Comparison of ENCODE assay signal across 24 cellular contexts in the genomic region with DNA sequence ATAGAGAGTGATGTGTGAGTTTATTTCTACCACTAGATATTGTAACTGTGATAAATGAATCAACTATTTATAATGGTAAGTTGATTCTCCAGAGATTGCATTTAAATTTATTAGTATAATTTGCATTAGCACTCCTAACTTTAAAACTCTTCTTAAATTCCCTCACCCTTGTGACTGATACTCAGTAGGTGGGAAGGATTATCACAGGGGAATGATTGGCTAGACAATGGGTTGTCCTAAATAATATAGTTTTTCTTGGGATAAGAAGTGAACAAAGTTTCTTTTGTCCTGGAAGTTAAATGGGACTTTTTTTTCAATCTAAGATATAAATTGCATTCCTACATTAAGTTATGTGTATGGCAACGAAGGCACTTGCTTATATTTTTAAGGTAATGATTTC.
DNase-seq lines count a peak whose midpoint lies in the region; FAIRE-seq and TF ChIP-seq lines count a peak whose summit lies in the region.
"Had no signal": no experiment of that assay in that cellular context is flagged by ENCODE, and none has a peak within 500 bp of the region (broad histone marks: within the 10 kb centered on the region; RNA-seq: fewer than 3 reads in every experiment).

No MANE protein-coding gene starts in this region.

- no peaks in the 10 kb centered on the region for H3K23me2 ChIP-seq in H1 (ENCODE audit: low read depth, low read length)

- peaks cover 3% of the 10 kb centered on the region for H3K27me3 Mint-ChIP-seq in neural progenitor cell (ENCODE audit: insufficient read depth, low read depth)
- H3K27me3 Mint-ChIP-seq: CD4-positive, alpha-beta memory T cell; CD4-positive, CD25-positive, alpha-beta regulatory T cell; CD8-positive, alpha-beta memory T cell had no signal

- no peak overlapping the region for H2BK15ac ChIP-seq in H1 (ENCODE audit: low read length)

- no peak overlapping the region for H2BK20ac ChIP-seq in H1 (ENCODE audit: low read length)

- H3K27me3 ChIP-seq in H1 (replicated peaks in 1 of 4; ENCODE audit: control insufficient read depth in 3 of 4, extremely low read depth in 1 of 4, insufficient read depth in 3 of 4, low read length in 3 of 4): no peaks in the 10 kb centered on the region
- H3K27me3 ChIP-seq in iPS-20b (ENCODE audit: insufficient read depth, low read length): no peaks in the 10 kb centered on the region
- H3K27me3 ChIP-seq in neural progenitor cell: no peaks in the 10 kb centered on the region
- H3K27me3 ChIP-seq: BLaER1 had no signal

- no peaks in the 10 kb centered on the region for H3K9me3 Mint-ChIP-seq in neural progenitor cell

- H3K4me3 Mint-ChIP-seq in neural progenitor cell: no peak overlapping the region
- H3K4me3 Mint-ChIP-seq: CD14-positive monocyte; CD4-positive, alpha-beta memory T cell; CD4-positive, CD25-positive, alpha-beta regulatory T cell; CD8-positive, alpha-beta memory T cell had no signal

- TF ChIP-seq CTCF in H1 (IDR thresholded peaks at IDR 0.05; ENCODE audit: control extremely low read depth in 1 of 3, insufficient read depth in 1 of 3, low read depth in 1 of 3, low read length in 3 of 3): no peak
- no peak for TF ChIP-seq CTCF in neural progenitor cell (IDR thresholded peaks at IDR 0.05)

- H3K4me3 ChIP-seq in H1 (ENCODE audit: extremely low read depth in 1 of 4, insufficient read depth in 2 of 4, low read depth in 3 of 4, low read length in 4 of 4): no peak overlapping the region
- no peak overlapping the region for H3K4me3 ChIP-seq in iPS-20b (ENCODE audit: low read length)
- H3K4me3 ChIP-seq in neural progenitor cell: no peak overlapping the region
- H3K4me3 ChIP-seq: BLaER1 had no signal

- no peak overlapping the region for H3K18ac ChIP-seq in H1 (ENCODE audit: extremely low read depth, low read length)

- no peak overlapping the region for H2BK5ac ChIP-seq in H1 (ENCODE audit: low read depth, low read length)

- CTCF ChIA-PET in H1 (lab: Charles Lee; ENCODE audit: partially characterized antibody) (interaction anchor here (0.9 to 1.4 kb wide), 2 partner anchors 8 to 181 kb away, joined by 3 to 5 read pairs; no protein-coding TSS in a partner anchor), HEK293T (lab: Yijun Ruan, JAX) (no interaction called here)

- H3K4ac ChIP-seq in H1 (replicated peaks; ENCODE audit: insufficient read length, low read depth, low read length): no peak overlapping the region

- H2BK12ac ChIP-seq in H1 (ENCODE audit: low read depth, low read length): no peak overlapping the region

- H4K8ac ChIP-seq in H1 (ENCODE audit: extremely low read depth, insufficient read depth, low read length): no peak overlapping the region

- H4K20me1 ChIP-seq in H1 (replicated peaks in 1 of 2; ENCODE audit: control insufficient read depth in 1 of 2, insufficient read depth in 2 of 2, low read length in 2 of 2): no peaks in the 10 kb centered on the region
- no peaks in the 10 kb centered on the region for H4K20me1 ChIP-seq in neural progenitor cell (ENCODE audit: low read depth)
- H4K20me1 ChIP-seq: BLaER1 had no signal

- TF ChIP-seq RAD21 in H1 (IDR thresholded peaks at IDR 0.05 in 1 of 2, conservative IDR thresholded peaks at IDR 0.05 in 1 of 2; ENCODE audit: low read depth in 2 of 2, low read length in 2 of 2): no peak

- no peak for TF ChIP-seq EP300 in H1 (IDR thresholded peaks at IDR 0.05; ENCODE audit: borderline replicate concordance in 1 of 2, low read depth in 2 of 2, low read length in 2 of 2)

- TF ChIP-seq POLR2A in H1 (IDR thresholded peaks at IDR 0.05; ENCODE audit: control extremely low read depth in 1 of 2, low read depth in 2 of 2, low read length in 2 of 2): no peak

- peaks cover 22% of the 10 kb centered on the region for H3F3A ChIP-seq in neural progenitor cell (ENCODE audit: low read depth)

- H3K9me3 ChIP-seq in H1 (ENCODE audit: insufficient read depth in 2 of 2, low read depth in 1 of 2, low read length in 1 of 2) (no peaks in the 10 kb centered on the region), iPS-20b (ENCODE audit: insufficient read depth, low read depth, low read length) (no peaks in the 10 kb centered on the region), neural progenitor cell (ENCODE audit: low read depth) (no peaks in the 10 kb centered on the region)
- H3K9me3 ChIP-seq: BE2C, BLaER1 had no signal

- H3K27ac ChIP-seq in H1 (ENCODE audit: low read depth, low read length): no peak overlapping the region
- H3K27ac ChIP-seq in iPS-20b (ENCODE audit: low read length): peak overlapping the region; percentile 63
- H3K27ac ChIP-seq in neural progenitor cell: peak overlapping the region; percentile 5
- H3K27ac ChIP-seq: BLaER1 had no signal

- no peak overlapping the region for H3K4me2 ChIP-seq in H1 (ENCODE audit: insufficient read depth in 1 of 2, low read depth in 2 of 2, low read length in 2 of 2)
- peak overlapping the region; percentile 73 for H3K4me2 ChIP-seq in neural progenitor cell
- H3K4me2 ChIP-seq: BLaER1 had no signal

- no peak for FAIRE-seq in H1 (lab: Jason Lieb, UNC)
- FAIRE-seq: A204.1, D721Med, G401.6, GM12891, GM19239 had no signal

- no peak overlapping the region for H3K56ac ChIP-seq in H1 (replicated peaks; ENCODE audit: insufficient read length, low read depth, low read length)

- no peak overlapping the region for H2AFZ ChIP-seq in H1 (ENCODE audit: low read length)
- no peak overlapping the region for H2AFZ ChIP-seq in neural progenitor cell (replicated peaks)

- H3K4me1 Mint-ChIP-seq in neural progenitor cell: peaks cover 25% of the 10 kb centered on the region
- H3K4me1 Mint-ChIP-seq: CD14-positive monocyte; CD4-positive, alpha-beta memory T cell; CD8-positive, alpha-beta memory T cell had no signal

- POLR2A ChIA-PET in H1 (lab: Charles Lee; ENCODE audit: partially characterized antibody) (no interaction called here), HEK293T (lab: Yijun Ruan, JAX) (no interaction called here)

- H2BK120ac ChIP-seq in H1 (replicated peaks; ENCODE audit: low read depth, low read length): no peak overlapping the region

- no peaks in the 10 kb centered on the region for H3K79me1 ChIP-seq in H1 (ENCODE audit: low read depth, low read length)

- H3K23ac ChIP-seq in H1 (ENCODE audit: insufficient read length): no peak overlapping the region

- no peak overlapping the region for H3K14ac ChIP-seq in H1 (ENCODE audit: insufficient read length)

- H3K9ac ChIP-seq in H1 (replicated peaks in 1 of 4; ENCODE audit: extremely low read depth in 1 of 4, low read depth in 3 of 4, low read length in 3 of 4): no peak overlapping the region
- no peak overlapping the region for H3K9ac ChIP-seq in iPS-20b (ENCODE audit: low read depth, low read length)
- H3K9ac ChIP-seq in neural progenitor cell: no peak overlapping the region
- H3K9ac ChIP-seq: BLaER1 had no signal

- H3K36me3 Mint-ChIP-seq in neural progenitor cell: no peaks in the 10 kb centered on the region
- H3K36me3 Mint-ChIP-seq: CD14-positive monocyte; CD4-positive, alpha-beta memory T cell; CD4-positive, CD25-positive, alpha-beta regulatory T cell; CD8-positive, alpha-beta memory T cell had no signal

- H4K91ac ChIP-seq in H1 (replicated peaks; ENCODE audit: insufficient read length, low read length): no peak overlapping the region

- peaks cover 0 to 10% (median 0%) of the 10 kb centered on the region in 4 experiments; a peak in 2 of 7 replicates for H3K4me1 ChIP-seq in H1 (replicated peaks in 1 of 4; ENCODE audit: control insufficient read depth in 3 of 4, insufficient read depth in 4 of 4, low read length in 3 of 4)
- H3K4me1 ChIP-seq in iPS-20b (ENCODE audit: insufficient read depth, low read length): peaks cover 27% of the 10 kb centered on the region; the same call in 1 of the 2 replicates
- peaks cover 69% of the 10 kb centered on the region for H3K4me1 ChIP-seq in neural progenitor cell
- H3K4me1 ChIP-seq: BE2C, BLaER1 had no signal

- H3K27ac Mint-ChIP-seq in neural progenitor cell: no peak overlapping the region
- H3K27ac Mint-ChIP-seq: CD14-positive monocyte; CD4-positive, alpha-beta memory T cell; CD4-positive, CD25-positive, alpha-beta regulatory T cell had no signal

- no peak for DNase-seq in H1 (ENCODE audit: low read depth in 1 of 2, low spot score in 2 of 2)
- peak; percentile 51 for DNase-seq in neural progenitor cell (ENCODE audit: low spot score)
- no peak for DNase-seq in activated T-cell treated with anti-CD3 and anti-CD28 coated beads, Interleukin-2, amount 50 U/mL, for 1 hour
- DNase-seq in HEK293T (ENCODE audit: extremely low spot score): no peak
- DNase-seq in H4 (ENCODE audit: low spot score): no peak
- DNase-seq: 8988T; ACHN; BE2C; C1 segment of cervical spinal cord; Calu3; CD4-positive, alpha-beta memory T cell; CD4-positive, CD25-positive, alpha-beta regulatory T cell; CD8-positive, alpha-beta memory T cell; COR-L47; DMS79 treated with DMSO at 0.1 percent for 48 hours; GF-D8 had no signal

- H3K79me2 ChIP-seq in H1 (ENCODE audit: control insufficient read depth in 1 of 2, insufficient read depth in 2 of 2, low read length in 2 of 2): no peaks in the 10 kb centered on the region
- H3K79me2 ChIP-seq in neural progenitor cell (ENCODE audit: low read depth): no peaks in the 10 kb centered on the region

- WGBS in H1 (ENCODE audit: extremely low coverage in 1 of 2, insufficient coverage in 1 of 2, insufficient read length in 1 of 2, insufficient replicate concordance in 2 of 2, low coverage in 1 of 2, low lambda C conversion rate in 2 of 2, missing lambda C conversion rate in 1 of 2), 2 experiments: 81% methylated on average over 1 of the region's 1 CpG; no CpG with 5 or more reads in 1 of the 2 experiments

- no peak overlapping the region for H2AK5ac ChIP-seq in H1 (ENCODE audit: low read depth, low read length)

- no peak overlapping the region for H4K5ac ChIP-seq in H1 (ENCODE audit: insufficient read length, low read depth, low read length)

- H3K36me3 ChIP-seq in H1 (ENCODE audit: control insufficient read depth in 2 of 4, insufficient read depth in 4 of 4, low read length in 3 of 4) (no peaks in the 10 kb centered on the region), iPS-20b (ENCODE audit: insufficient read depth, low read depth, low read length) (no peaks in the 10 kb centered on the region), neural progenitor cell (no peaks in the 10 kb centered on the region)
- H3K36me3 ChIP-seq: BE2C, BLaER1 had no signal

TF ChIP-seq in HEK293T, 16 proteins besides CTCF, POLR2A, EP300 and RAD21:
- no peak for TF ChIP-seq SP1 (IDR thresholded peaks at IDR 0.05)
- TF ChIP-seq LEF1 (IDR thresholded peaks at IDR 0.05; ENCODE audit: borderline replicate concordance): no peak
- TF ChIP-seq SUZ12 (IDR thresholded peaks at IDR 0.05): no peak
